ENCODE assay signal across 18 cellular contexts in the genomic region with DNA sequence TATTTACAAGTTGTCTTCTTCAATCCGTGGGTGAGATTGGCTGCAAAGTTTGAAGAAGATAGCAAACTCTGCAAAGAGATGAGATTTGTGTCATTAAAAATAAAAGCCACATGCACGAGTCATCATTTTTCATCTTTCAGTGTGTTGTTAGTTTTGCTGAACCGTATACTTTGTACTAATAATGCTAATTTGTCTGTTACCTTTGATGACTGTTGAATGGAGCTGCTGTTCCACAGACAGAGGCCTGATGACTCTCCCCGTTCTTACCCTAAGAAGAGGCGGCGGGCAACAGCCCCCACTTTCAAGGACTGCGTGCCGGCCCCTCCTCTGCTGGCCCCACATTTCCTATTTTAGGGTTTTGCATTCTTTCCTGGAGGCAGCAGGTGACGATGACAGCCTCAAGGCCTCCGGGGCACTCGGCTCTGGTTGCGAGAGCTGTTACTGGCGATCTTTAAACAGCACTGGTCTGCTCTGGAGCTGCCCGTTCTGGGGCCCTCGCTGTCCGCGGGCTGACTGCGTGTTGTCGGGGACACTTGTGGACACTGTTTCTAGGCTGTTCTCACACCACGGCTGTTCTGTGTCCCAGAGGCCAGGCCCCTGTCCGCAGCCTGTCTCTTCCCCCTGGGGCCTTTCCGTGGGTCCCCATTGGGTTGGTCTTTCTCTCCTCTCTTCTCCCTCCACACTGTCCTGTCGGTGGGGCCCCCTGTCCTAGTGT. TPM values are rescaled to one million over a fixed set of nuclear protein-coding genes. Genes with fewer than 3 reads are reported as not detected.
DNase-seq lines count a peak whose midpoint lies in the region; ATAC-seq and TF ChIP-seq lines count a peak whose summit lies in the region.
"Had no signal": no experiment of that assay in that cellular context is flagged by ENCODE, and none has a peak within 500 bp of the region (broad histone marks: within the 10 kb centered on the region; RNA-seq: fewer than 3 reads in every experiment).

No MANE protein-coding gene starts in this region.

- peak overlapping the region; percentile 33 for H4K91ac ChIP-seq in trophoblast cell (ENCODE audit: low read depth, low read length)

- no peak overlapping the region for H3K4me2 ChIP-seq in trophoblast cell (ENCODE audit: low read length)
- no peak overlapping the region for H3K4me2 ChIP-seq in Karpas-422 (ENCODE audit: low read depth, low read length, poor library complexity, severe bottlenecking)

- H3K9me3 ChIP-seq in trophoblast cell (ENCODE audit: insufficient read depth, low read depth, low read length): peaks cover 3% of the 10 kb centered on the region
- H3K9me3 ChIP-seq in Karpas-422 (ENCODE audit: low read length): no peaks in the 10 kb centered on the region

- no peak for TF ChIP-seq CTCF in chondrocyte (IDR thresholded peaks at IDR 0.05)

- H2BK120ac ChIP-seq in trophoblast cell (ENCODE audit: insufficient read depth, low read length, poor library complexity): no peak overlapping the region

- no peaks in the 10 kb centered on the region for H3K36me3 Mint-ChIP-seq in chondrocyte (ENCODE audit: low read depth)
- H3K36me3 Mint-ChIP-seq in stimulated activated memory B cell treated with anti-CD40 and anti-IgM and Interleukin-4, amounts not matched to agents 10 μg/mL and 1 μg/mL and 100 μg/mL, for 72 hours: no peaks in the 10 kb centered on the region
- H3K36me3 Mint-ChIP-seq: CD14-positive monocyte had no signal

- H3K4me1 Mint-ChIP-seq in chondrocyte (ENCODE audit: low read depth): no peaks in the 10 kb centered on the region
- H3K4me1 Mint-ChIP-seq in stimulated activated memory B cell treated with anti-CD40 and anti-IgM and Interleukin-4, amounts not matched to agents 10 μg/mL and 1 μg/mL and 100 μg/mL, for 72 hours: no peaks in the 10 kb centered on the region
- H3K4me1 Mint-ChIP-seq: CD14-positive monocyte had no signal

- WGBS in trophoblast cell (ENCODE audit: extremely low coverage, insufficient coverage, insufficient read length): no CpG with 5 or more reads among the region's 23 CpGs

- ATAC-seq in left ventricle myocardium superior (peak; percentile 69), HG02763 (IDR thresholded peaks at IDR 0.05; ENCODE audit: unreplicated experiment) (no peak)
- no peak for ATAC-seq in stimulated activated memory B cell treated with anti-CD40 and anti-IgM and Interleukin-4, amounts not matched to agents 10 μg/mL and 1 μg/mL and 100 μg/mL, for 72 hours

- H3K4ac ChIP-seq in trophoblast cell (ENCODE audit: low read depth, low read length): no peak overlapping the region

- H3K79me1 ChIP-seq in trophoblast cell (ENCODE audit: low read length): no peaks in the 10 kb centered on the region

- no peaks in the 10 kb centered on the region for H3K9me3 Mint-ChIP-seq in chondrocyte (ENCODE audit: low read depth)
- H3K9me3 Mint-ChIP-seq in stimulated activated memory B cell treated with anti-CD40 and anti-IgM and Interleukin-4, amounts not matched to agents 10 μg/mL and 1 μg/mL and 100 μg/mL, for 72 hours: no peaks in the 10 kb centered on the region
- H3K9me3 Mint-ChIP-seq: CD14-positive monocyte, HFFc6 had no signal

- DNase-seq in H7 (peak; percentile 46), chondrocyte (ENCODE audit: low spot score) (peak; percentile 71), left ventricle myocardium superior (peak; percentile 69), trophoblast cell (no peak), Karpas-422 (no peak)
- DNase-seq in effector CD8-positive, alpha-beta T cell (lab: John Stamatoyannopoulos, UW): no peak
- DNase-seq: ACHN, DMS79, HFFc6, NCI-H1105 treated with DMSO at 0.1 percent for 48 hours, NCI-H1694 treated with DMSO at 0.1 percent for 48 hours, NCI-H2107, NCI-H510A, NCI-H774, OCI-M1 had no signal

- H3K9ac ChIP-seq in trophoblast cell (ENCODE audit: low read length) (no peak overlapping the region), Karpas-422 (ENCODE audit: low read length) (no peak overlapping the region)

- no peaks in the 10 kb centered on the region for H3K79me2 ChIP-seq in trophoblast cell (ENCODE audit: control insufficient read depth, insufficient read depth, low read length, poor library complexity)
- H3K79me2 ChIP-seq in Karpas-422 (ENCODE audit: low read length): no peaks in the 10 kb centered on the region

- H3K4me1 ChIP-seq in trophoblast cell (ENCODE audit: control insufficient read depth in 1 of 2, insufficient read depth in 2 of 2, low read length in 2 of 2) (peaks cover 25 to 32% of the 10 kb centered on the region in 2 experiments), Karpas-422 (ENCODE audit: low read length) (no peaks in the 10 kb centered on the region)

- H3K9me2 ChIP-seq in Karpas-422 (replicated peaks; ENCODE audit: insufficient read depth, low read length): no peaks in the 10 kb centered on the region

- intact Hi-C loops in left ventricle myocardium superior (cut with micrococcal nuclease): no loop called here

- H3K27ac Mint-ChIP-seq in chondrocyte (ENCODE audit: unreplicated experiment): no peak overlapping the region
- no peak overlapping the region for H3K27ac Mint-ChIP-seq in stimulated activated memory B cell treated with anti-CD40 and anti-IgM and Interleukin-4, amounts not matched to agents 10 μg/mL and 1 μg/mL and 100 μg/mL, for 72 hours
- H3K27ac Mint-ChIP-seq: HFFc6 had no signal

- H3K36me3 ChIP-seq in H7 (replicated peaks; ENCODE audit: control insufficient read depth, insufficient read depth, low read length) (no peaks in the 10 kb centered on the region), trophoblast cell (ENCODE audit: control insufficient read depth in 1 of 2, insufficient read depth in 2 of 2, low read length in 2 of 2) (no peaks in the 10 kb centered on the region), Karpas-422 (ENCODE audit: insufficient read depth, low read length) (no peaks in the 10 kb centered on the region)

- H3K27me3 ChIP-seq in H7 (ENCODE audit: control insufficient read depth, insufficient read depth, low read length): no peaks in the 10 kb centered on the region
- H3K27me3 ChIP-seq in trophoblast cell (ENCODE audit: insufficient read depth, low read length): no peaks in the 10 kb centered on the region
- no peaks in the 10 kb centered on the region for H3K27me3 ChIP-seq in Karpas-422 (ENCODE audit: low read length)

- no peak overlapping the region for H4K12ac ChIP-seq in trophoblast cell (ENCODE audit: low read depth, low read length)

- peak overlapping the region; percentile 41 for H3K14ac ChIP-seq in trophoblast cell (ENCODE audit: low read length)

- no peak overlapping the region for H3K23ac ChIP-seq in trophoblast cell (ENCODE audit: low read length)

- H2AK5ac ChIP-seq in trophoblast cell (ENCODE audit: low read length): no peak overlapping the region

- no peak overlapping the region for H3K27ac ChIP-seq in trophoblast cell (ENCODE audit: low read depth, low read length)
- H3K27ac ChIP-seq in Karpas-422 (ENCODE audit: low read length): no peak overlapping the region

- no peak overlapping the region for H2BK5ac ChIP-seq in trophoblast cell (ENCODE audit: low read depth, low read length, poor library complexity)

- H3K18ac ChIP-seq in trophoblast cell (ENCODE audit: low read length): no peak overlapping the region

- no peak overlapping the region for H4K8ac ChIP-seq in trophoblast cell (ENCODE audit: low read depth, low read length)

- no peak overlapping the region for H2BK12ac ChIP-seq in trophoblast cell (ENCODE audit: low read length)

- H2AFZ ChIP-seq in trophoblast cell (ENCODE audit: insufficient read depth, low read length, poor library complexity): no peak overlapping the region
- no peak overlapping the region for H2AFZ ChIP-seq in Karpas-422 (ENCODE audit: low read length)

- H4K20me1 ChIP-seq in Karpas-422 (ENCODE audit: insufficient read depth, low read depth, low read length): no peaks in the 10 kb centered on the region; the same call in 1 of the 2 replicates

- no peak overlapping the region for H3K4me3 ChIP-seq in H7 (ENCODE audit: insufficient read depth, low read depth, low read length)
- H3K4me3 ChIP-seq in trophoblast cell (ENCODE audit: low read depth, low read length): no peak overlapping the region
- no peak overlapping the region for H3K4me3 ChIP-seq in Karpas-422 (ENCODE audit: low read length)

- H3K4me3 Mint-ChIP-seq in chondrocyte (ENCODE audit: unreplicated experiment): no peak overlapping the region
- H3K4me3 Mint-ChIP-seq in stimulated activated memory B cell treated with anti-CD40 and anti-IgM and Interleukin-4, amounts not matched to agents 10 μg/mL and 1 μg/mL and 100 μg/mL, for 72 hours: no peak overlapping the region
- H3K4me3 Mint-ChIP-seq: HFFc6 had no signal

- peaks cover 44% of the 10 kb centered on the region for H3K27me3 Mint-ChIP-seq in chondrocyte (ENCODE audit: low read depth)
- peaks cover 50% of the 10 kb centered on the region for H3K27me3 Mint-ChIP-seq in stimulated activated memory B cell treated with anti-CD40 and anti-IgM and Interleukin-4, amounts not matched to agents 10 μg/mL and 1 μg/mL and 100 μg/mL, for 72 hours

RNA-seq across cellular contexts. Expression of gene NDUFS6, which starts 35.1 kb away (rescaled TPM):
- 35.2 and 51.9 TPM in 2 replicates for total RNA-seq in H7 (2014; rRNA removed; shearing (Covaris generic))
- 23.7 to 31.3 TPM (median 25.7 TPM) in 3 replicates for total RNA-seq in chondrocyte
- 128 TPM for total RNA-seq in left ventricle myocardium superior
- 83.0 and 83.7 TPM in 2 replicates for polyA plus RNA-seq in trophoblast cell (2013)
- 41.4 and 76.8 TPM in 2 replicates for total RNA-seq in Karpas-422 (2014; rRNA removed; shearing (Covaris generic); ENCODE audit: low replicate concordance)

RNA-seq across cellular contexts. Expression of gene MRPL36, which starts 36.7 kb away (rescaled TPM):
- total RNA-seq in H7 (2014; rRNA removed; shearing (Covaris generic)): 49.4 and 83.8 TPM in 2 replicates
- total RNA-seq in chondrocyte: 37.4 to 50.8 TPM (median 48.3 TPM) in 3 replicates
- total RNA-seq in left ventricle myocardium superior: 66.7 TPM
- polyA plus RNA-seq in trophoblast cell (2013): 70.1 and 72.5 TPM in 2 replicates
- total RNA-seq in Karpas-422 (2014; rRNA removed; shearing (Covaris generic); ENCODE audit: low replicate concordance): 63.7 and 67.1 TPM in 2 replicates

RNA-seq across cellular contexts. Expression of gene IRX4, which starts 46.4 kb away (rescaled TPM):
- 15.4 and 17.9 TPM in 2 replicates for total RNA-seq in H7 (2014; rRNA removed; shearing (Covaris generic))
- total RNA-seq in chondrocyte (not detected in 3 replicates), left ventricle myocardium superior (19.6 TPM)
- polyA plus RNA-seq in trophoblast cell (2013): 25.8 and 26.3 TPM in 2 replicates
- total RNA-seq in Karpas-422 (2014; rRNA removed; shearing (Covaris generic); ENCODE audit: low replicate concordance): not detected in 2 replicates
- total RNA-seq: HFFc6 had no signal
- polyA plus RNA-seq: CD14-positive monocyte had no signal

Comparison
In these comparisons a context has a peak if more than half of its experiments do, and no peak if none do; other contexts are left out.
1. DNase-seq: peak in H7 (single experiment), chondrocyte (single experiment) and left ventricle myocardium superior (single experiment); none in trophoblast cell (0 of 2), Karpas-422 (single experiment) and effector CD8-positive, alpha-beta T cell (single experiment).
2. RNA of gene IRX4, which starts 46.4 kb away (total RNA-seq): 19.6 TPM in left ventricle myocardium superior (single experiment) and 15.4 to 17.9 TPM in H7; not detected in chondrocyte and not detected in Karpas-422; every median in the first group is over 10 times any median in the second.